ENCODE assay signal across 30 cellular contexts in the genomic region with DNA sequence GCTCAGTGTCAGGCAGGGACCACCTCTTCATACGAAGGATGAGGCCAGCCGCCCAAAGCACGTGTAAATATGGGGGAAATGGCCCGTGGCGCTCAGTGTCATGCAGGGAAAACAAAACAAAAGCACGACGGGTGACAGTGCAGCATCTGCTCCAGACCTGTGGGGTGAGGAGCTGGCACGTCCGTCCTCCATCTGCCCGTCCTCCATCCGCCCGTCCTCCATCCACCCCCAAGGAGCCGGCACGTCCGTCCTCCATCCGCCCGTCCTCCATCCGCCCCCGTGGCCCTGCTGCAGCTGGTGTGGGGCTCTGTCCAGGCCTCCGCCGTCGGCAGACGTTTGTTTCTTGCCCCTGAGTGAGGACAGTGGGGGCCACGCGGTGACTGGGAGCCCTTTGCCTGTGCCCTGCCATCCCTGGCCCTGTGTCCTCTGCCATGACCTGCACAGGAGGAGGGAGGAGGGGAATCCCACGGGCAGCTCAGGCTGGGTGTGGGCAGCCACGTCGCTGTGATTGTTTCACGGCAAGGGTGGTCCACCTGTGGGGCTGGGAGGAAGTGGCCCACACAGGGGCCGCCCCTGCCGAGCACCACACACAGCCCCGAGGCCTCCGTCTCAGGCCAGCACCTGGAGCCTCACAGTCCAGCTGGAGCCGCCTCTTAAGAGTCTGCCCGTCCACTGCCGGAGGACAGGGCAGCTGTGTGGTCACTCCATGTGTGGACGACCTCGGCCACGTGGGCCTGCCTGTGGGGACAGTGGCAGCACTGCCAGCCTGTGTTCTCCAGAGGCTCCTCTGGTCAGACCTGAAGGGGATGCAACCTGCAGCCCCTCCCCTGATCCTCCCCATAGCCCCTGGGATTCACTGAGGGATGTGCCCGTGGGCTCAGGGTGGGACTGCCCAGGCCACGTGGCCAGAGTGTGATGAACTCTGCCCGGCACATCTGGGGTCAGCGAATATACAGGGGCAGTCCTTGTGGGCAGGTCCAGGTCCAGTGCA. TPM values are rescaled to one million over a fixed set of nuclear protein-coding genes. Genes with fewer than 3 reads are reported as not detected.
DNase-seq lines count a peak whose midpoint lies in the region; ATAC-seq and TF ChIP-seq lines count a peak whose summit lies in the region.
"Had no signal": no experiment of that assay in that cellular context is flagged by ENCODE, and none has a peak within 500 bp of the region (broad histone marks: within the 10 kb centered on the region; RNA-seq: fewer than 3 reads in every experiment).

No MANE protein-coding gene starts in this region.

- H3K36me3 ChIP-seq in left lung (no peaks in the 10 kb centered on the region), sigmoid colon (peaks cover 0 to 12% (median 0%) of the 10 kb centered on the region in 4 donors)
- H3K36me3 ChIP-seq: brain microvascular endothelial cell, WERI-Rb-1 had no signal

- H3K27me3 ChIP-seq in dorsolateral prefrontal cortex (no peaks in the 10 kb centered on the region), left lung (peaks cover 0 to 12% of the 10 kb centered on the region in 2 donors), sigmoid colon (no peaks in the 10 kb centered on the region)
- H3K27me3 ChIP-seq: brain microvascular endothelial cell, testis had no signal

- peak overlapping the region; percentile 15 for H3K4me3 Mint-ChIP-seq in activated CD8-positive, alpha-beta T cell treated with anti-CD3 and anti-CD28 coated beads, Interleukin-2, amount 10 ng/mL, durations not matched to agents 7 days and 5 days
- H3K4me3 Mint-ChIP-seq in activated CD8-positive, alpha-beta T cell treated with anti-CD3 and anti-CD28 coated beads for 36 hours = no peak overlapping the region
- no peak overlapping the region for H3K4me3 Mint-ChIP-seq in MCF 10A (ENCODE audit: unreplicated experiment)
- H3K4me3 Mint-ChIP-seq: activated naive CD4-positive, alpha-beta T cell treated with anti-CD3 and anti-CD28 coated beads, Interleukin-2, amount 50 U/mL, for 24 hours; activated T-helper 1 cell treated with anti-CD3 and anti-CD28 coated beads, Interleukin-12 subunit alpha, Interleukin-12 subunit beta, Interleukin-2, Interleukin-4 antibody, amounts not matched to agents 30 ng/mL and 10 ng/mL and 1 ng/mL, durations not matched to agents 14 hours and 24 hours and 36 hours; CD8-positive, alpha-beta T cell; naive B cell; stimulated activated naive B cell treated with anti-CD40 and anti-IgM and Interleukin-4, amounts not matched to agents 10 μg/mL and 1 μg/mL and 100 μg/mL, for 72 hours; T-cell had no signal

- intact Hi-C loops in activated CD8-positive, alpha-beta T cell treated with anti-CD3 and anti-CD28 coated beads for 36 hours (cut with micrococcal nuclease) = no loop called here
- intact Hi-C loops in dorsolateral prefrontal cortex (cut with DNase I) (no loop called here), left lung (cut with DNase I) (loop anchor here in 1 of 2 donors (10.0 kb wide), 1 partner anchor 264 kb away; no protein-coding TSS in a partner anchor), sigmoid colon (cut with DNase I) (no loop called here), MCF 10A (cut with micrococcal nuclease) (loop anchor here (10.0 kb wide), 1 partner anchor 124 kb away; no protein-coding TSS in a partner anchor)

- H3K4me3 ChIP-seq in dorsolateral prefrontal cortex (no peak overlapping the region), left lung (no peak overlapping the region), sigmoid colon (no peak overlapping the region)
- H3K4me3 ChIP-seq: A549, GM23248, testis had no signal

- H3K4me1 Mint-ChIP-seq in activated CD8-positive, alpha-beta T cell treated with anti-CD3 and anti-CD28 coated beads, Interleukin-2, amount 10 ng/mL, durations not matched to agents 7 days and 5 days (ENCODE audit: low read depth) = no peaks in the 10 kb centered on the region
- no peaks in the 10 kb centered on the region for H3K4me1 Mint-ChIP-seq in activated CD8-positive, alpha-beta T cell treated with anti-CD3 and anti-CD28 coated beads for 36 hours (ENCODE audit: low read depth)
- H3K4me1 Mint-ChIP-seq in MCF 10A (ENCODE audit: insufficient read depth, unreplicated experiment) = no peaks in the 10 kb centered on the region
- H3K4me1 Mint-ChIP-seq: activated naive CD4-positive, alpha-beta T cell treated with anti-CD3 and anti-CD28 coated beads, Interleukin-2, amount 50 U/mL, for 24 hours; naive B cell; stimulated activated naive B cell treated with anti-CD40 and anti-IgM and Interleukin-4, amounts not matched to agents 10 μg/mL and 1 μg/mL and 100 μg/mL, for 72 hours; T-cell had no signal

- CTCF ChIA-PET in activated CD8-positive, alpha-beta T cell treated with anti-CD3 and anti-CD28 coated beads, Interleukin-2, amount 10 ng/mL, durations not matched to agents 7 days and 5 days (lab: Charles Lee) = no interaction called here
- CTCF ChIA-PET in activated CD8-positive, alpha-beta T cell treated with anti-CD3 and anti-CD28 coated beads for 36 hours (lab: Charles Lee) = no interaction called here
- CTCF ChIA-PET in MCF 10A (lab: Yijun Ruan, JAX) = no interaction called here

- no peaks in the 10 kb centered on the region for H3K9me3 ChIP-seq in left lung
- no peaks in the 10 kb centered on the region for H3K9me3 ChIP-seq in sigmoid colon
- H3K9me3 ChIP-seq: A549, testis had no signal

- no peaks in the 10 kb centered on the region for H3K36me3 Mint-ChIP-seq in activated CD8-positive, alpha-beta T cell treated with anti-CD3 and anti-CD28 coated beads, Interleukin-2, amount 10 ng/mL, durations not matched to agents 7 days and 5 days (ENCODE audit: low read depth)
- H3K36me3 Mint-ChIP-seq in activated CD8-positive, alpha-beta T cell treated with anti-CD3 and anti-CD28 coated beads for 36 hours (ENCODE audit: low read depth) = no peaks in the 10 kb centered on the region
- no peaks in the 10 kb centered on the region for H3K36me3 Mint-ChIP-seq in MCF 10A (ENCODE audit: insufficient read depth, unreplicated experiment)
- H3K36me3 Mint-ChIP-seq: activated naive CD4-positive, alpha-beta T cell treated with anti-CD3 and anti-CD28 coated beads, Interleukin-2, amount 50 U/mL, for 24 hours; CD8-positive, alpha-beta T cell; naive B cell; stimulated activated naive B cell treated with anti-CD40 and anti-IgM and Interleukin-4, amounts not matched to agents 10 μg/mL and 1 μg/mL and 100 μg/mL, for 72 hours; T-cell had no signal

- POLR2A ChIA-PET in activated CD8-positive, alpha-beta T cell treated with anti-CD3 and anti-CD28 coated beads, Interleukin-2, amount 10 ng/mL, durations not matched to agents 7 days and 5 days (lab: Charles Lee) = interaction anchor here (0.8 kb wide), 1 partner anchor 9 kb away, joined by 3 read pairs; no protein-coding TSS in a partner anchor
- POLR2A ChIA-PET in activated CD8-positive, alpha-beta T cell treated with anti-CD3 and anti-CD28 coated beads for 36 hours (lab: Charles Lee) = interaction anchor here (0.6 kb wide), 1 partner anchor 47 kb away, joined by 3 read pairs; no protein-coding TSS in a partner anchor
- POLR2A ChIA-PET in MCF 10A (lab: Yijun Ruan, JAX) = no interaction called here

- ATAC-seq in activated CD8-positive, alpha-beta T cell treated with anti-CD3 and anti-CD28 coated beads, Interleukin-2, amount 10 ng/mL, durations not matched to agents 7 days and 5 days = peak; percentile 11
- no peak for ATAC-seq in activated CD8-positive, alpha-beta T cell treated with anti-CD3 and anti-CD28 coated beads for 36 hours
- ATAC-seq in left lung = no peak
- no peak for ATAC-seq in HG03521 (IDR thresholded peaks at IDR 0.05; ENCODE audit: unreplicated experiment)
- ATAC-seq: CD8-positive, alpha-beta T cell; left lobe of liver; stimulated activated naive B cell treated with anti-CD40 and anti-IgM and Interleukin-4, amounts not matched to agents 10 μg/mL and 1 μg/mL and 100 μg/mL, for 72 hours; T-cell had no signal

- no peak overlapping the region for H3K27ac Mint-ChIP-seq in activated CD8-positive, alpha-beta T cell treated with anti-CD3 and anti-CD28 coated beads, Interleukin-2, amount 10 ng/mL, durations not matched to agents 7 days and 5 days
- no peak overlapping the region for H3K27ac Mint-ChIP-seq in activated CD8-positive, alpha-beta T cell treated with anti-CD3 and anti-CD28 coated beads for 36 hours
- no peak overlapping the region for H3K27ac Mint-ChIP-seq in MCF 10A (ENCODE audit: low read depth, unreplicated experiment)
- H3K27ac Mint-ChIP-seq: activated naive CD4-positive, alpha-beta T cell treated with anti-CD3 and anti-CD28 coated beads, Interleukin-2, amount 50 U/mL, for 24 hours; activated T-helper 1 cell treated with anti-CD3 and anti-CD28 coated beads, Interleukin-12 subunit alpha, Interleukin-12 subunit beta, Interleukin-2, Interleukin-4 antibody, amounts not matched to agents 30 ng/mL and 10 ng/mL and 1 ng/mL, durations not matched to agents 14 hours and 24 hours and 36 hours; CD8-positive, alpha-beta T cell; stimulated activated naive B cell treated with anti-CD40 and anti-IgM and Interleukin-4, amounts not matched to agents 10 μg/mL and 1 μg/mL and 100 μg/mL, for 72 hours; T-cell had no signal

- H3K27ac ChIP-seq in dorsolateral prefrontal cortex (peak overlapping the region in 10 of 59 donors; percentile 19 to 48 (median 30)), left lung (no peak overlapping the region), sigmoid colon (no peak overlapping the region)
- H3K27ac ChIP-seq: A549, brain microvascular endothelial cell, GM23248, testis, WERI-Rb-1 had no signal

- no peaks in the 10 kb centered on the region for H3K9me3 Mint-ChIP-seq in activated CD8-positive, alpha-beta T cell treated with anti-CD3 and anti-CD28 coated beads, Interleukin-2, amount 10 ng/mL, durations not matched to agents 7 days and 5 days (ENCODE audit: insufficient read depth)
- no peaks in the 10 kb centered on the region for H3K9me3 Mint-ChIP-seq in activated CD8-positive, alpha-beta T cell treated with anti-CD3 and anti-CD28 coated beads for 36 hours
- no peaks in the 10 kb centered on the region for H3K9me3 Mint-ChIP-seq in MCF 10A (ENCODE audit: unreplicated experiment)
- H3K9me3 Mint-ChIP-seq: activated naive CD4-positive, alpha-beta T cell treated with anti-CD3 and anti-CD28 coated beads, Interleukin-2, amount 50 U/mL, for 24 hours; activated T-helper 1 cell treated with anti-CD3 and anti-CD28 coated beads, Interleukin-12 subunit alpha, Interleukin-12 subunit beta, Interleukin-2, Interleukin-4 antibody, amounts not matched to agents 30 ng/mL and 10 ng/mL and 1 ng/mL, durations not matched to agents 14 hours and 24 hours and 36 hours; CD8-positive, alpha-beta T cell; naive B cell; stimulated activated naive B cell treated with anti-CD40 and anti-IgM and Interleukin-4, amounts not matched to agents 10 μg/mL and 1 μg/mL and 100 μg/mL, for 72 hours; T-cell had no signal

- TF ChIP-seq CTCF in activated CD8-positive, alpha-beta T cell treated with anti-CD3 and anti-CD28 coated beads for 36 hours (IDR thresholded peaks at IDR 0.05) = no peak
- TF ChIP-seq CTCF in dorsolateral prefrontal cortex (IDR thresholded peaks at IDR 0.05 in 54 of 56, conservative IDR thresholded peaks at IDR 0.05 in 2 of 56; ENCODE audit: low read depth in 1 of 56, partially characterized antibody in 56 of 56) = no peak
- no peak for TF ChIP-seq CTCF in left lung (IDR thresholded peaks at IDR 0.05)
- TF ChIP-seq CTCF in sigmoid colon (IDR thresholded peaks at IDR 0.05) = no peak
- TF ChIP-seq CTCF in MCF 10A (IDR thresholded peaks at IDR 0.05; ENCODE audit: unreplicated experiment) = no peak

- no TSS peak for BruUV-seq in MCF 10A (replicated peaks; lab: Mats Ljungman, UMichigan)

- DNase-seq in activated CD8-positive, alpha-beta T cell treated with anti-CD3 and anti-CD28 coated beads, Interleukin-2, amount 10 ng/mL, durations not matched to agents 7 days and 5 days = no peak
- DNase-seq in activated CD8-positive, alpha-beta T cell treated with anti-CD3 and anti-CD28 coated beads for 36 hours = no peak
- DNase-seq in dorsolateral prefrontal cortex (peak in 6 of 10 donors; percentile 8 to 45 (median 33)), left lung (peak; percentile 25 to 77), sigmoid colon (peak; percentile 54), MCF 10A (ENCODE audit: unreplicated experiment) (no peak), NCI-H82 (lab: John Stamatoyannopoulos, UW) (no peak)
- DNase-seq: activated CD4-positive, alpha-beta T cell treated with anti-CD3 and anti-CD28 coated beads, Interleukin-2, amount 50 U/mL, for 1 hour; activated CD8-positive, alpha-beta memory T cell treated with anti-CD3 and anti-CD28 coated beads, Interleukin-2, amount 50 U/mL, for 4 hours; AML-193; amniotic stem cell; brain microvascular endothelial cell; CD8-positive, alpha-beta T cell; midbrain; naive B cell; NCI-H1048; NCI-H187; NCI-H446 treated with DMSO at 0.1 percent for 48 hours; NCI-H774; occipital lobe; stimulated activated naive B cell treated with anti-CD40 and anti-IgM and Interleukin-4, amounts not matched to agents 10 μg/mL and 1 μg/mL and 100 μg/mL, for 72 hours; T-cell; testis; WERI-Rb-1 had no signal

- WGBS in sigmoid colon, 2 donors = 81 to 86% methylated on average over 43 of the region's 43 CpGs

- no peaks in the 10 kb centered on the region for H3K27me3 Mint-ChIP-seq in activated CD8-positive, alpha-beta T cell treated with anti-CD3 and anti-CD28 coated beads, Interleukin-2, amount 10 ng/mL, durations not matched to agents 7 days and 5 days (ENCODE audit: low read depth)
- no peaks in the 10 kb centered on the region for H3K27me3 Mint-ChIP-seq in activated CD8-positive, alpha-beta T cell treated with anti-CD3 and anti-CD28 coated beads for 36 hours
- H3K27me3 Mint-ChIP-seq in MCF 10A (ENCODE audit: insufficient read depth, unreplicated experiment) = no peaks in the 10 kb centered on the region
- H3K27me3 Mint-ChIP-seq: activated naive CD4-positive, alpha-beta T cell treated with anti-CD3 and anti-CD28 coated beads, Interleukin-2, amount 50 U/mL, for 24 hours; T-cell had no signal

- TF ChIP-seq EP300 in sigmoid colon (IDR thresholded peaks at IDR 0.05) = no peak

- no peaks in the 10 kb centered on the region for H3K4me1 ChIP-seq in left lung
- no peaks in the 10 kb centered on the region for H3K4me1 ChIP-seq in sigmoid colon
- H3K4me1 ChIP-seq: A549, testis had no signal

- TF ChIP-seq POLR2A in sigmoid colon (IDR thresholded peaks at IDR 0.05) = no peak

RNA-seq across cellular contexts. Expression of gene DPYSL4, which starts 38.2 kb away (rescaled TPM):
- 1 to 10 TPM; 1.2 to 2.2 TPM for total RNA-seq in activated CD8-positive, alpha-beta T cell treated with anti-CD3 and anti-CD28 coated beads, Interleukin-2, amount 10 ng/mL, durations not matched to agents 7 days and 5 days
- 10 to 100 TPM; 20.9 to 23.2 TPM for total RNA-seq in activated CD8-positive, alpha-beta T cell treated with anti-CD3 and anti-CD28 coated beads for 36 hours
- 10 to 100 TPM; 39.1 to 85.2 (median 53.3) TPM for total RNA-seq in dorsolateral prefrontal cortex
- total RNA-seq in left lung = 1 to 10 TPM; 1.3 to 3.1 TPM
- 1 to 10 TPM in 1 of 4 donors, under 1 TPM in 3; 0.36 to 1.9 (median 0.69) TPM for total RNA-seq in sigmoid colon
- under 1 TPM in 2 of 3 donors, not detected in 1; under 0.01 to 0.71 TPM for polyA plus RNA-seq in sigmoid colon
- 0.21 TPM in 1 of 2 replicates, not detected in the other for total RNA-seq in MCF 10A (2022)

Comparison
In these comparisons a context has a peak if more than half of its experiments do, and no peak if none do; other contexts are left out.
1. RNA of gene DPYSL4, which starts 38.2 kb away (total RNA-seq): 39.1 to 85.2 TPM in dorsolateral prefrontal cortex and 20.9 to 23.2 TPM in activated CD8-positive, alpha-beta T cell treated with anti-CD3 and anti-CD28 coated beads for 36 hours; 1.3 to 3.1 TPM in left lung, 1.2 to 2.2 TPM in activated CD8-positive, alpha-beta T cell treated with anti-CD3 and anti-CD28 coated beads, Interleukin-2, amount 10 ng/mL, durations not matched to agents 7 days and 5 days, 0.36 to 1.9 TPM in sigmoid colon and 0.21 TPM in MCF 10A; every median in the first group is over 4 times any median in the second.
2. DNase-seq: peak in dorsolateral prefrontal cortex (6 of 10), left lung (2 of 2) and sigmoid colon (single experiment); none in activated CD8-positive, alpha-beta T cell treated with anti-CD3 and anti-CD28 coated beads, Interleukin-2, amount 10 ng/mL, durations not matched to agents 7 days and 5 days (single experiment), activated CD8-positive, alpha-beta T cell treated with anti-CD3 and anti-CD28 coated beads for 36 hours (single experiment), MCF 10A (single experiment) and NCI-H82 (single experiment).